In the genomic region with DNA sequence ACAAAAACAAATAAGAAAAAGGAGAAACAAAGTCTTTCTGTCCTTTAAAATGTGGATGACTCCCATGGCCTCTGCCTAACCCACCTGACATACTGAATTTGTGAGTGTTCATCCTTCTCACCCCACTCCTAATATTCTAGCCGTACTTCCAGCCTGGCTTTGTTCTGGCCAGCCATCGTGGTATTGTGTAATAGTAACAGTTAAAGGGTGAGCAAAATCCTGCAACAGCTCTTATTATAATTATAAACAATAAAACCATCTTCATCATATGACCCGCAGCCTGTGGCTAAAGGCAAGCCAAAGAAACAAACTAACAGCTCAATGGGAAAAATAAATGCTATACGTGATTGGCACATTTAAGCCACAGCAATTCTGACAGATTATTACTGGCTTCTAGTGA, we compare ENCODE assay signal across 29 cellular contexts.
"Had no signal": no experiment of that assay in that cellular context is flagged by ENCODE, and none has a peak within 500 bp of the region (broad histone marks: within the 10 kb centered on the region; RNA-seq: fewer than 3 reads in every experiment).

No MANE protein-coding gene starts in this region.

- DNase-seq: colonic mucosa; effector CD8-positive, alpha-beta T cell; endodermal cell; heart left ventricle; hippocampal formation; immature natural killer cell; left ventricle myocardium superior; lower lobe of right lung; mucosa of descending colon; naive thymus-derived CD4-positive, alpha-beta T cell; nucleus accumbens; sigmoid colon; stimulated activated CD4-positive, alpha-beta T cell treated with anti-CD3 and anti-CD28 coated beads, Interleukin-15, amount 100 ng/mL, for 24 hours; stimulated activated CD4-positive, alpha-beta T cell treated with anti-CD3 and anti-CD28 coated beads, Interleukin-2, amount 100 ng/mL, for 48 hours; stimulated activated CD8-positive, alpha-beta memory T cell treated with anti-CD3 and anti-CD28 coated beads, Interleukin-4, amount 100 ng/mL, for 48 hours; stimulated activated naive CD4-positive, alpha-beta T cell; stimulated activated naive CD8-positive, alpha-beta T cell treated with anti-CD3 and anti-CD28 coated beads, Interleukin-15, amount 100 ng/mL, for 72 hours; transverse colon had no signal

- H3K36me3 Mint-ChIP-seq: immature natural killer cell; memory B cell; naive thymus-derived CD4-positive, alpha-beta T cell had no signal

- H3K27ac ChIP-seq: colonic mucosa, esophagus muscularis mucosa, foreskin keratinocyte, gastroesophageal sphincter, heart left ventricle, lower lobe of right lung, prostate gland, right atrium auricular region, sigmoid colon, skin epidermis, suprapubic skin, transverse colon, vagina had no signal

- H3K9me3 ChIP-seq: colonic mucosa, esophagus muscularis mucosa, gastroesophageal sphincter, heart left ventricle, lower lobe of right lung, mucosa of descending colon, prostate gland, right atrium auricular region, sigmoid colon, suprapubic skin, transverse colon, vagina had no signal

- H3K36me3 ChIP-seq: colonic mucosa, esophagus muscularis mucosa, gastroesophageal sphincter, heart left ventricle, lower lobe of right lung, prostate gland, right atrium auricular region, sigmoid colon, suprapubic skin, transverse colon, vagina had no signal

- H3K4me3 ChIP-seq: colonic mucosa, esophagus muscularis mucosa, gastroesophageal sphincter, heart left ventricle, lower lobe of right lung, mucosa of descending colon, prostate gland, right atrium auricular region, sigmoid colon, skin epidermis, suprapubic skin, transverse colon, vagina had no signal

- H3K27ac Mint-ChIP-seq: dendritic cell treated with granulocyte-macrophage colony-stimulating factor and Interleukin-4, amounts not matched to agents 40 ng/mL and 50 ng/mL, for 4 days; endodermal cell; immature natural killer cell; memory B cell; naive thymus-derived CD4-positive, alpha-beta T cell; nephron; stimulated activated naive CD8-positive, alpha-beta T cell treated with anti-CD3 and anti-CD28 coated beads, Interleukin-15, amount 100 ng/mL, for 72 hours had no signal

- H3K27me3 ChIP-seq: colonic mucosa, esophagus muscularis mucosa, foreskin keratinocyte, gastroesophageal sphincter, heart left ventricle, right atrium auricular region, sigmoid colon, suprapubic skin, transverse colon, vagina had no signal

- H3K27me3 Mint-ChIP-seq: dendritic cell treated with granulocyte-macrophage colony-stimulating factor and Interleukin-4, amounts not matched to agents 40 ng/mL and 50 ng/mL, for 4 days; memory B cell; stimulated activated naive CD8-positive, alpha-beta T cell treated with anti-CD3 and anti-CD28 coated beads, Interleukin-15, amount 100 ng/mL, for 72 hours had no signal

- H3K4me1 ChIP-seq: colonic mucosa, esophagus muscularis mucosa, gastroesophageal sphincter, heart left ventricle, lower lobe of right lung, prostate gland, right atrium auricular region, sigmoid colon, suprapubic skin, transverse colon, vagina had no signal

- H3K4me1 Mint-ChIP-seq: immature natural killer cell; memory B cell; naive thymus-derived CD4-positive, alpha-beta T cell; nephron; stimulated activated naive CD8-positive, alpha-beta T cell treated with anti-CD3 and anti-CD28 coated beads, Interleukin-15, amount 100 ng/mL, for 72 hours had no signal

- H3K9me3 Mint-ChIP-seq: dendritic cell treated with granulocyte-macrophage colony-stimulating factor and Interleukin-4, amounts not matched to agents 40 ng/mL and 50 ng/mL, for 4 days; endodermal cell; nephron had no signal

- H3K4me3 Mint-ChIP-seq: dendritic cell treated with granulocyte-macrophage colony-stimulating factor and Interleukin-4, amounts not matched to agents 40 ng/mL and 50 ng/mL, for 4 days; endodermal cell; immature natural killer cell; memory B cell; naive thymus-derived CD4-positive, alpha-beta T cell; nephron; stimulated activated naive CD8-positive, alpha-beta T cell treated with anti-CD3 and anti-CD28 coated beads, Interleukin-15, amount 100 ng/mL, for 72 hours had no signal

- ATAC-seq: gastroesophageal sphincter; heart left ventricle; left ventricle myocardium superior; mucosa of descending colon; naive thymus-derived CD4-positive, alpha-beta T cell; stimulated activated naive CD8-positive, alpha-beta T cell treated with anti-CD3 and anti-CD28 coated beads, Interleukin-15, amount 100 ng/mL, for 72 hours had no signal
